ENCODE assay signal across 10 cellular contexts in genomic region chr11:2860636-2861035, GRCh38. TPM values are rescaled to one million over a fixed set of nuclear protein-coding genes. Genes with fewer than 3 reads are reported as not detected.
DNase-seq lines count a peak whose midpoint lies in the region; ATAC-seq, FAIRE-seq and TF ChIP-seq lines count a peak whose summit lies in the region.
"Had no signal": no experiment of that assay in that cellular context is flagged by ENCODE, and none has a peak within 500 bp of the region (broad histone marks: within the 10 kb centered on the region; RNA-seq: fewer than 3 reads in every experiment).

No MANE protein-coding gene starts in this region.

- TF ChIP-seq EP300 in A549 (IDR thresholded peaks at IDR 0.05), result no peak

- H3K4me3 ChIP-seq in A549 (no peak overlapping the region), Peyer's patch (no peak overlapping the region), left lung (no peak overlapping the region)
- H3K4me3 ChIP-seq: smooth muscle cell had no signal

- peaks cover 9% of the 10 kb centered on the region for H3K4me1 ChIP-seq in A549
- peaks cover 0 to 10% (median 0%) of the 10 kb centered on the region in 4 donors for H3K4me1 ChIP-seq in Peyer's patch
- peaks cover 0 to 11% of the 10 kb centered on the region in 2 donors for H3K4me1 ChIP-seq in left lung

- TF ChIP-seq CTCF in A549 (IDR thresholded peaks at IDR 0.05) (no peak), Peyer's patch (IDR thresholded peaks at IDR 0.05) (no peak), left lung (IDR thresholded peaks at IDR 0.05) (no peak)

- POLR2A ChIA-PET in A549 (lab: Yijun Ruan, JAX), result interaction anchor here (0.6 kb wide), 1 partner anchor 327 kb away, joined by 6 read pairs; no protein-coding TSS in a partner anchor

- TF ChIP-seq RAD21 in A549 (conservative IDR thresholded peaks at IDR 0.05 in 1 of 2, IDR thresholded peaks at IDR 0.05 in 1 of 2), result no peak

- H3K4me2 ChIP-seq in A549, result peak overlapping the region; percentile 32; the same call in 1 of the 3 replicates
- H3K4me2 ChIP-seq: smooth muscle cell had no signal

- DNase-seq in A549 (ENCODE audit: low read depth in 1 of 2, low spot score in 1 of 2), result peak; percentile 51 to 52
- DNase-seq in Peyer's patch, result peak in 2 of 3 donors; percentile 79 to 86
- DNase-seq in glomerular visceral epithelial cell (ENCODE audit: extremely low spot score), result peak; percentile 77
- no peak for DNase-seq in left lung
- DNase-seq in central memory CD4-positive, alpha-beta T cell, result no peak
- no peak for DNase-seq in DMS 273 (lab: John Stamatoyannopoulos, UW; ENCODE audit: unreplicated experiment)
- no peak for DNase-seq in germinal center (ENCODE audit: low spot score)
- DNase-seq: kidney had no signal

- TF ChIP-seq POLR2A in A549 (IDR thresholded peaks at IDR 0.05; ENCODE audit: low read length) (no peak), Peyer's patch (IDR thresholded peaks at IDR 0.05) (no peak)

- CTCF ChIA-PET in A549 (lab: Yijun Ruan, JAX), result interaction anchor here (1.5 to 2.9 kb wide), 2 partner anchors 28 to 329 kb away, joined by 5 to 20 read pairs; no protein-coding TSS in a partner anchor

- ATAC-seq in A549 (peak; percentile 21 to 63; a peak in 4 of 6 replicates), GM18907 (IDR thresholded peaks at IDR 0.05; ENCODE audit: unreplicated experiment) (peak; percentile 50), left lung (no peak)

- H3K9me3 ChIP-seq in A549, result no peaks in the 10 kb centered on the region
- no peaks in the 10 kb centered on the region for H3K9me3 ChIP-seq in Peyer's patch
- no peaks in the 10 kb centered on the region for H3K9me3 ChIP-seq in left lung

- no peak for FAIRE-seq in A549 (lab: Jason Lieb, UNC)
- FAIRE-seq: kidney had no signal

- WGBS in A549 (ENCODE audit: missing lambda C conversion rate), result 23% methylated on average over 7 of the region's 7 CpGs

- peak overlapping the region in 1 of 2 experiments; percentile 12; a peak in 1 of 6 replicates for H3K27ac ChIP-seq in A549
- H3K27ac ChIP-seq in Peyer's patch, result peak overlapping the region in 1 of 4 donors; percentile 17
- no peak overlapping the region for H3K27ac ChIP-seq in left lung

- intact Hi-C loops in left lung (cut with DNase I), result no loop called here

- H3K36me3 ChIP-seq in Peyer's patch, result no peaks in the 10 kb centered on the region
- H3K36me3 ChIP-seq in left lung, result no peaks in the 10 kb centered on the region

- H3K27me3 ChIP-seq in Peyer's patch (peaks cover 0 to 15% of the 10 kb centered on the region in 2 donors), left lung (peaks cover 7 to 46% of the 10 kb centered on the region in 2 donors)

TF ChIP-seq in A549, 52 proteins besides CTCF, POLR2A, EP300 and RAD21:
- no peak for TF ChIP-seq HMGXB4 (CRISPR knock-in tag; IDR thresholded peaks at IDR 0.05; ENCODE audit: borderline replicate concordance)
- TF ChIP-seq FOSL2 (IDR thresholded peaks at IDR 0.05), result no peak
- peak; percentile 62; the same call in 1 of the 2 replicates for TF ChIP-seq FOSL2 (CRISPR knock-in tag; IDR thresholded peaks at IDR 0.05)

RNA-seq across cellular contexts. Expression of gene CDKN1C, which starts 24.9 kb away (rescaled TPM):
- 0.40 and 0.41 TPM in 2 replicates for polyA plus RNA-seq in A549 (2011; rRNA removed)
- polyA plus RNA-seq in A549 (2012; cell fraction: cytosol; rRNA removed), result 0.11 and 0.25 TPM in 2 replicates
- polyA plus RNA-seq in A549 (2012; cell fraction: nucleus; rRNA removed), result 0.34 and 0.62 TPM in 2 replicates
- 0.16 to 0.36 TPM (median 0.30 TPM) in 3 replicates for polyA plus RNA-seq in A549 (2017; fragmentation: RNase III; extraction: RNeasy Plus Mini Kit Qiagen cat#74134 plus additional on column Dnase treatment)
- polyA minus RNA-seq in A549 (2011; rRNA and poly(A)+ RNA removed), result 0.29 TPM in 1 of 2 replicates, not detected in the other
- 10 to 100 TPM in 2 of 4 donors, 1 to 10 TPM in 2; 6.1 to 22.3 (median 11.1) TPM for total RNA-seq in Peyer's patch
- total RNA-seq in left lung, result 10 to 100 TPM; 18.0 to 31.7 TPM

Comparison
In these comparisons a context has a peak if more than half of its experiments do, and no peak if none do; other contexts are left out.
1. DNase-seq: peak in A549 (2 of 2), Peyer's patch (2 of 3) and glomerular visceral epithelial cell (single experiment); none in left lung (0 of 2), central memory CD4-positive, alpha-beta T cell (single experiment), DMS 273 (single experiment) and germinal center (single experiment).